Comparison of ENCODE assay signal across 16 cellular contexts in the genomic region with DNA sequence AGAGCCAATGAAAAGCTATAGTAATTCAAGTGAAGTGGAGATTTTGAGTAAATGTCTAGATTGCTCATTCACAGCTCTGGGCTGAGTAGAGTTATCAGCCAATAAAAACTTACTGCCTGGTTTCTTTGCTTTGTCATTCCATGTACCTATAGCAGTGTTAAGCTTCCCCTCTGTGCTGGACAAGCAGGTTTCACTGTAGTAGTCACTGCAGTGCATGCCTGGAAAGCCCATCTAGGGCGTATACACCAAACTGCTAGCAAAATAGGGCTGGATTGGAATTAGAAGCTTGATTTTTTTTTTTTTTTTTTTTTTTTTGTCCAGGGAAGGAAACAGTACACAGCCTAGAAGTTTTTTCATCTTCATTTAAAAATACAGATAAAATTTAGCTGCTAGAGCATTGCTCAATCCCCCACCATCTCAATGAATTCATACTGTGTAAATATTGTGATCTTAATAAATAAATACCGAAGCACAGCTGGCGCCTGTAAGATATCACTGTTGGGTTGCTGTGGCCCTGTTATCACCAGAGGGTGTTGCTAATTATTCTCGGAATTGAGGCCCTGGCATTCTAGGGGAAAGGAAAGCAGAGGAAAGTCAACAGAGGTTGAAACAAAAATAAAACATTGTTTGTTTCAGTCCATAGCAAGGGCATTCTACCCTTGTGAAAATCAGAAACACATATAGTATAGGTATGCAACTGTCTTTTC.
DNase-seq lines count a peak whose midpoint lies in the region; ATAC-seq and TF ChIP-seq lines count a peak whose summit lies in the region.
"Had no signal": no experiment of that assay in that cellular context is flagged by ENCODE, and none has a peak within 500 bp of the region (broad histone marks: within the 10 kb centered on the region; RNA-seq: fewer than 3 reads in every experiment).

No MANE protein-coding gene starts in this region.

- no peak overlapping the region for H2BK12ac ChIP-seq in mesenchymal stem cell (ENCODE audit: low read length in 2 of 2)

- H2BK5ac ChIP-seq in mesenchymal stem cell (ENCODE audit: low read depth, low read length, poor library complexity, severe bottlenecking), result no peak overlapping the region

- no peak overlapping the region for H3K14ac ChIP-seq in mesenchymal stem cell (ENCODE audit: low read length in 2 of 2)

- no peaks in the 10 kb centered on the region for H3K79me1 ChIP-seq in mesenchymal stem cell (replicated peaks; ENCODE audit: low read length, poor library complexity, severe bottlenecking)

- 92% methylated on average over 4 of the region's 4 CpGs for WGBS in mesenchymal stem cell

- no peak overlapping the region for H3K4me3 ChIP-seq in mesenchymal stem cell (ENCODE audit: insufficient read depth in 1 of 2, low read depth in 1 of 2, low read length in 2 of 2)
- H3K4me3 ChIP-seq: coronary artery, tibial nerve had no signal

- H4K91ac ChIP-seq in mesenchymal stem cell (ENCODE audit: low read length), result no peak overlapping the region

- H4K8ac ChIP-seq in mesenchymal stem cell (ENCODE audit: low read length), result no peak overlapping the region

- ATAC-seq in GM18505 (IDR thresholded peaks at IDR 0.05; ENCODE audit: unreplicated experiment) (no peak), GM21515 (IDR thresholded peaks at IDR 0.05; ENCODE audit: unreplicated experiment) (no peak)
- ATAC-seq: activated T-cell treated with anti-CD3 and anti-CD28 coated beads, Interleukin-2, amount 50 U/mL, for 4 hours; Panc1; T-cell had no signal

- H3K27ac ChIP-seq in mesenchymal stem cell (ENCODE audit: low read length, poor library complexity, severe bottlenecking), result peak overlapping the region; percentile 49
- H3K27ac ChIP-seq: coronary artery, tibial nerve had no signal

- TF ChIP-seq POLR2A in GM18505 (IDR thresholded peaks at IDR 0.05; ENCODE audit: borderline replicate concordance, extremely low read depth, insufficient read depth, insufficient read length), result no peak

- no peak overlapping the region for H3K4ac ChIP-seq in mesenchymal stem cell (ENCODE audit: low read depth in 1 of 2, low read length in 2 of 2)

- DNase-seq in DMS53 (lab: John Stamatoyannopoulos, UW), result peak; percentile 84
- peak; percentile 77 for DNase-seq in NCI-H748 (lab: John Stamatoyannopoulos, UW; ENCODE audit: unreplicated experiment)
- DNase-seq in fibroblast of gingiva (ENCODE audit: low read depth), result peak; percentile 50
- peak; percentile 2 for DNase-seq in mesenchymal stem cell
- DNase-seq in LoVo (ENCODE audit: low spot score), result no peak
- no peak for DNase-seq in pons (ENCODE audit: low spot score)
- DNase-seq: activated CD4-positive, alpha-beta T cell treated with anti-CD3 and anti-CD28 coated beads, Interleukin-2, amount 10 ng/mL, durations not matched to agents 24 days and 14 days; activated T-cell treated with anti-CD3 and anti-CD28 coated beads, Interleukin-2, amount 50 U/mL, for 4 hours; MM.1S; stimulated activated CD4-positive, alpha-beta T cell treated with anti-CD3 and anti-CD28 coated beads, Interleukin-2, amount 100 ng/mL, for 24 hours; T-cell had no signal

- H3K9ac ChIP-seq in mesenchymal stem cell (ENCODE audit: low read length), result no peak overlapping the region

- H3K4me2 ChIP-seq in mesenchymal stem cell (ENCODE audit: low read length, poor library complexity, severe bottlenecking), result no peak overlapping the region

- H2AK5ac ChIP-seq in mesenchymal stem cell (ENCODE audit: low read length, severe bottlenecking), result no peak overlapping the region

- H3K9me3 ChIP-seq in mesenchymal stem cell (ENCODE audit: control insufficient read depth, low read length), result no peaks in the 10 kb centered on the region
- H3K9me3 ChIP-seq: tibial nerve had no signal

- H3K27me3 ChIP-seq in mesenchymal stem cell (ENCODE audit: control insufficient read depth in 1 of 2, insufficient read depth in 1 of 2, low read length in 2 of 2), result no peaks in the 10 kb centered on the region
- H3K27me3 ChIP-seq: tibial nerve had no signal

- H3K23ac ChIP-seq in mesenchymal stem cell (ENCODE audit: low read length in 2 of 2), result no peak overlapping the region

- no peak overlapping the region for H2BK15ac ChIP-seq in mesenchymal stem cell (ENCODE audit: low read depth, poor library complexity, severe bottlenecking)

- H2BK120ac ChIP-seq in mesenchymal stem cell (ENCODE audit: low read depth, low read length), result no peak overlapping the region

- H3K4me1 ChIP-seq in mesenchymal stem cell (ENCODE audit: control insufficient read depth, insufficient read depth, low read depth, low read length), result peaks cover 2% of the 10 kb centered on the region

- no peak overlapping the region for H3K18ac ChIP-seq in mesenchymal stem cell (ENCODE audit: low read depth in 1 of 2, low read length in 2 of 2)

- no peak overlapping the region for H2AFZ ChIP-seq in mesenchymal stem cell (ENCODE audit: low read depth, low read length)

- no peaks in the 10 kb centered on the region for H3K36me3 ChIP-seq in mesenchymal stem cell (ENCODE audit: control insufficient read depth in 1 of 2, insufficient read depth in 2 of 2, low read depth in 1 of 2, low read length in 2 of 2)
- H3K36me3 ChIP-seq: tibial nerve had no signal

Comparison
In these comparisons a context has a peak if more than half of its experiments do, and no peak if none do; other contexts are left out.
1. DNase-seq: peak in DMS53 (single experiment), NCI-H748 (single experiment), fibroblast of gingiva (single experiment) and mesenchymal stem cell (single experiment); none in LoVo (single experiment) and pons (single experiment).